In genomic region chr2:158034198-158034831, GRCh38 we compare ENCODE assay signal across 8 cellular contexts.
A peak's percentile ranks its signal among the peaks of the same experiment; 100 is the strongest.
DNase-seq lines count a peak whose midpoint lies in the region; ATAC-seq and TF ChIP-seq lines count a peak whose summit lies in the region.

No MANE protein-coding gene starts in this region.

- H3K4me2 ChIP-seq in DOHH2 (ENCODE audit: low read length), result no peak overlapping the region

- no peaks in the 10 kb centered on the region for H3K9me2 ChIP-seq in DOHH2 (replicated peaks; ENCODE audit: control insufficient read depth, low read length)

- no peaks in the 10 kb centered on the region for H3K79me2 ChIP-seq in DOHH2 (ENCODE audit: control insufficient read depth, low read length)

- H3K4me1 ChIP-seq in DOHH2 (ENCODE audit: control insufficient read depth, low read length) (no peaks in the 10 kb centered on the region), psoas muscle (no peaks in the 10 kb centered on the region)

- H3K36me3 ChIP-seq in DOHH2 (ENCODE audit: control insufficient read depth, low read length) (no peaks in the 10 kb centered on the region), psoas muscle (ENCODE audit: insufficient read depth in 1 of 2, low read depth in 1 of 2) (no peaks in the 10 kb centered on the region)

- ATAC-seq in psoas muscle (no peak), HG03342 (IDR thresholded peaks at IDR 0.05; ENCODE audit: unreplicated experiment) (no peak)

- TF ChIP-seq CTCF in DOHH2 (IDR thresholded peaks at IDR 0.05; ENCODE audit: low read depth, low read length, poor library complexity, severe bottlenecking), result peak; percentile 46
- TF ChIP-seq CTCF in psoas muscle (IDR thresholded peaks at IDR 0.05), result peak; percentile 37

- no peaks in the 10 kb centered on the region for H4K20me1 ChIP-seq in DOHH2 (ENCODE audit: control insufficient read depth, insufficient read depth, low read depth, low read length)

- intact Hi-C loops in psoas muscle (cut with DNase I), result no loop called here

- WGBS in psoas muscle, 3 donors, result 34 to 45% (median 43%) methylated on average over 7 of the region's 7 CpGs

- no peak overlapping the region for H3K4me3 ChIP-seq in DOHH2 (ENCODE audit: low read length)
- no peak overlapping the region for H3K4me3 ChIP-seq in psoas muscle

- H3K27me3 ChIP-seq in DOHH2 (ENCODE audit: control insufficient read depth, low read length) (peaks cover 10% of the 10 kb centered on the region), psoas muscle (ENCODE audit: insufficient read depth in 3 of 3, low read length in 2 of 3) (no peaks in the 10 kb centered on the region)

- DNase-seq in H4 (ENCODE audit: low spot score), result peak; percentile 61
- peak; percentile 49 for DNase-seq in NCI-H1436 (lab: John Stamatoyannopoulos, UW)
- DNase-seq in SKM-1 (lab: John Stamatoyannopoulos, UW; ENCODE audit: unreplicated experiment), result peak; percentile 80
- peak; percentile 62 for DNase-seq in foreskin melanocyte
- DNase-seq in psoas muscle, result no peak
- no peak for DNase-seq in stimulated activated CD8-positive, alpha-beta memory T cell treated with anti-CD3 and anti-CD28 coated beads, Interleukin-4, amount 100 ng/mL, for 48 hours

- H3K27ac ChIP-seq in DOHH2 (ENCODE audit: low read depth, low read length) (no peak overlapping the region), psoas muscle (no peak overlapping the region)

- H3K9me3 ChIP-seq in DOHH2 (ENCODE audit: control insufficient read depth, insufficient read depth, low read length) (no peaks in the 10 kb centered on the region), psoas muscle (no peaks in the 10 kb centered on the region)

- H3F3A ChIP-seq in DOHH2 (ENCODE audit: control insufficient read depth, insufficient read depth), result no peaks in the 10 kb centered on the region

Comparison
In these comparisons a context has a peak if more than half of its experiments do, and no peak if none do; other contexts are left out.
1. DNase-seq: peak in H4 (single experiment), NCI-H1436 (single experiment), SKM-1 (single experiment) and foreskin melanocyte (single experiment); none in psoas muscle (0 of 2) and stimulated activated CD8-positive, alpha-beta memory T cell treated with anti-CD3 and anti-CD28 coated beads, Interleukin-4, amount 100 ng/mL, for 48 hours (single experiment).